Comparison of ENCODE assay signal across 15 cellular contexts in genomic region chrX:153474266-153474665, GRCh38. TPM values are rescaled to one million over a fixed set of nuclear protein-coding genes. Genes with fewer than 3 reads are reported as not detected.
DNase-seq lines count a peak whose midpoint lies in the region; ATAC-seq and TF ChIP-seq lines count a peak whose summit lies in the region.
"Had no signal": no experiment of that assay in that cellular context is flagged by ENCODE, and none has a peak within 500 bp of the region (broad histone marks: within the 10 kb centered on the region; RNA-seq: fewer than 3 reads in every experiment).

No MANE protein-coding gene starts in this region.

- H3K4me1 ChIP-seq in mesenchymal stem cell (ENCODE audit: control insufficient read depth, insufficient read depth, low read depth, low read length) (peaks cover 29% of the 10 kb centered on the region), vagina (peaks cover 31% of the 10 kb centered on the region)

- no peaks in the 10 kb centered on the region for H3K36me3 ChIP-seq in mesenchymal stem cell (ENCODE audit: control insufficient read depth in 1 of 2, insufficient read depth in 2 of 2, low read depth in 1 of 2, low read length in 2 of 2)
- H3K36me3 ChIP-seq in vagina: no peaks in the 10 kb centered on the region

- no peaks in the 10 kb centered on the region for H3K9me3 Mint-ChIP-seq in natural killer cell
- H3K9me3 Mint-ChIP-seq in natural killer cell treated with Interleukin-12 subunit alpha and Interleukin-12 subunit beta and Interleukin-15 and Interleukin-18, amount 100 ng/mL, for 72 hours: no peaks in the 10 kb centered on the region
- H3K9me3 Mint-ChIP-seq: activated naive CD4-positive, alpha-beta T cell treated with anti-CD3 and anti-CD28 coated beads, Interleukin-2, amount 50 U/mL, for 72 hours had no signal

- ATAC-seq in natural killer cell: no peak
- no peak for ATAC-seq in natural killer cell treated with Interleukin-12 subunit alpha and Interleukin-12 subunit beta and Interleukin-15 and Interleukin-18, amount 100 ng/mL, for 72 hours
- ATAC-seq in GM19397 (IDR thresholded peaks at IDR 0.05; ENCODE audit: unreplicated experiment): no peak
- no peak for ATAC-seq in HG03457 (IDR thresholded peaks at IDR 0.05; ENCODE audit: unreplicated experiment)
- ATAC-seq: activated naive CD4-positive, alpha-beta T cell treated with anti-CD3 and anti-CD28 coated beads, Interleukin-2, amount 50 U/mL, for 72 hours; stimulated activated naive CD8-positive, alpha-beta T cell treated with anti-CD3 and anti-CD28 coated beads, Interleukin-15, Interleukin-2, amounts not matched to agents 100 U/mL and 50 U/mL, for 24 hours had no signal

- no peak overlapping the region for H3K9ac ChIP-seq in mesenchymal stem cell (ENCODE audit: low read length)

- H3K27me3 ChIP-seq in mesenchymal stem cell (ENCODE audit: control insufficient read depth in 1 of 2, insufficient read depth in 1 of 2, low read length in 2 of 2): peaks cover 0 to 4% of the 10 kb centered on the region in 2 experiments
- H3K27me3 ChIP-seq in vagina: no peaks in the 10 kb centered on the region

- H3K23ac ChIP-seq in mesenchymal stem cell (ENCODE audit: low read length in 2 of 2): no peak overlapping the region

- H2BK12ac ChIP-seq in mesenchymal stem cell (ENCODE audit: low read length in 2 of 2): peak overlapping the region in 1 of 2 experiments; percentile 83

- H2BK15ac ChIP-seq in mesenchymal stem cell (ENCODE audit: low read depth, poor library complexity, severe bottlenecking): peak overlapping the region; percentile 23

- no peak overlapping the region for H2BK120ac ChIP-seq in mesenchymal stem cell (ENCODE audit: low read depth, low read length)

- H3K4me1 Mint-ChIP-seq in natural killer cell: no peaks in the 10 kb centered on the region
- peaks cover 0 to 10% of the 10 kb centered on the region in 2 donors for H3K4me1 Mint-ChIP-seq in natural killer cell treated with Interleukin-12 subunit alpha and Interleukin-12 subunit beta and Interleukin-15 and Interleukin-18, amount 100 ng/mL, for 72 hours (ENCODE audit: low read depth in 2 of 2)

- H3K27ac Mint-ChIP-seq in natural killer cell: peak overlapping the region in 1 of 2 donors; percentile 33
- H3K27ac Mint-ChIP-seq in natural killer cell treated with Interleukin-12 subunit alpha and Interleukin-12 subunit beta and Interleukin-15 and Interleukin-18, amount 100 ng/mL, for 72 hours: no peak overlapping the region
- H3K27ac Mint-ChIP-seq: activated naive CD4-positive, alpha-beta T cell treated with anti-CD3 and anti-CD28 coated beads, Interleukin-2, amount 50 U/mL, for 72 hours had no signal

- peaks cover 5% of the 10 kb centered on the region for H3K79me1 ChIP-seq in mesenchymal stem cell (replicated peaks; ENCODE audit: low read length, poor library complexity, severe bottlenecking)

- DNase-seq in natural killer cell (no peak), mesenchymal stem cell (no peak), vagina (ENCODE audit: extremely low spot score in 2 of 2) (no peak)
- DNase-seq in natural killer cell treated with Interleukin-12 subunit alpha and Interleukin-12 subunit beta and Interleukin-15 and Interleukin-18, amount 100 ng/mL, for 72 hours (ENCODE audit: low spot score): no peak
- DNase-seq: GDM1; kidney glomerular epithelial cell; NCI-H1436 treated with DMSO at 0.1 percent for 48 hours; NCI-H226; NK-92 treated with Interleukin-12 subunit alpha and Interleukin-12 subunit beta, amount 100 ng/mL, for 24 hours had no signal

- intact Hi-C loops in natural killer cell (cut with micrococcal nuclease): loop anchor here (5.0 kb wide), 1 partner anchor 33 kb away; no protein-coding TSS in a partner anchor
- intact Hi-C loops in vagina (cut with DNase I): loop anchor here (5.0 kb wide), 1 partner anchor 33 kb away; no protein-coding TSS in a partner anchor

- H3K4me3 ChIP-seq in mesenchymal stem cell (ENCODE audit: insufficient read depth in 1 of 2, low read depth in 1 of 2, low read length in 2 of 2) (no peak overlapping the region), vagina (peak overlapping the region in 1 of 2 donors; percentile 4)

- H3K4ac ChIP-seq in mesenchymal stem cell (ENCODE audit: low read depth in 1 of 2, low read length in 2 of 2): no peak overlapping the region

- H4K8ac ChIP-seq in mesenchymal stem cell (ENCODE audit: low read length): no peak overlapping the region

- H4K91ac ChIP-seq in mesenchymal stem cell (ENCODE audit: low read length): peak overlapping the region; percentile 86

- TF ChIP-seq CTCF in natural killer cell (IDR thresholded peaks at IDR 0.05): no peak
- TF ChIP-seq CTCF in vagina (IDR thresholded peaks at IDR 0.05): no peak

- 100% methylated on average over 3 of the region's 10 CpGs for WGBS in mesenchymal stem cell

- H3K4me3 Mint-ChIP-seq in natural killer cell: peak overlapping the region; percentile 42
- H3K4me3 Mint-ChIP-seq in natural killer cell treated with Interleukin-12 subunit alpha and Interleukin-12 subunit beta and Interleukin-15 and Interleukin-18, amount 100 ng/mL, for 72 hours: no peak overlapping the region

- no peak overlapping the region for H2BK5ac ChIP-seq in mesenchymal stem cell (ENCODE audit: low read depth, low read length, poor library complexity, severe bottlenecking)

- H2AK5ac ChIP-seq in mesenchymal stem cell (ENCODE audit: low read length, severe bottlenecking): no peak overlapping the region

- H3K9me3 ChIP-seq in mesenchymal stem cell (ENCODE audit: control insufficient read depth, low read length) (no peaks in the 10 kb centered on the region), vagina (no peaks in the 10 kb centered on the region)

- TF ChIP-seq POLR2A in vagina (IDR thresholded peaks at IDR 0.05): no peak

- no peak overlapping the region for H3K4me2 ChIP-seq in mesenchymal stem cell (ENCODE audit: low read length, poor library complexity, severe bottlenecking)

- no peaks in the 10 kb centered on the region for H3K27me3 Mint-ChIP-seq in natural killer cell (ENCODE audit: low read depth in 2 of 2)
- peaks cover 0 to 5% of the 10 kb centered on the region in 2 donors for H3K27me3 Mint-ChIP-seq in natural killer cell treated with Interleukin-12 subunit alpha and Interleukin-12 subunit beta and Interleukin-15 and Interleukin-18, amount 100 ng/mL, for 72 hours

- H3K27ac ChIP-seq in mesenchymal stem cell (ENCODE audit: low read length, poor library complexity, severe bottlenecking) (no peak overlapping the region), vagina (peak overlapping the region; percentile 53)

- H2AFZ ChIP-seq in mesenchymal stem cell (ENCODE audit: low read depth, low read length): no peak overlapping the region

- no peak overlapping the region for H3K14ac ChIP-seq in mesenchymal stem cell (ENCODE audit: low read length in 2 of 2)

- no peak overlapping the region for H3K18ac ChIP-seq in mesenchymal stem cell (ENCODE audit: low read depth in 1 of 2, low read length in 2 of 2)

- no peaks in the 10 kb centered on the region for H3K36me3 Mint-ChIP-seq in natural killer cell
- H3K36me3 Mint-ChIP-seq in natural killer cell treated with Interleukin-12 subunit alpha and Interleukin-12 subunit beta and Interleukin-15 and Interleukin-18, amount 100 ng/mL, for 72 hours: no peaks in the 10 kb centered on the region
- H3K36me3 Mint-ChIP-seq: activated naive CD4-positive, alpha-beta T cell treated with anti-CD3 and anti-CD28 coated beads, Interleukin-2, amount 50 U/mL, for 72 hours had no signal

RNA-seq across cellular contexts. Expression of gene HAUS7, which starts 3.9 kb away (rescaled TPM):
- total RNA-seq in natural killer cell: 10 to 100 TPM; 27.4 to 33.1 (median 31.9) TPM
- total RNA-seq in natural killer cell treated with Interleukin-12 subunit alpha and Interleukin-12 subunit beta and Interleukin-15 and Interleukin-18, amount 100 ng/mL, for 72 hours: 10 to 100 TPM; 39.0 to 70.6 TPM
- polyA plus RNA-seq in mesenchymal stem cell (2013, experiment 1 of 2): 6.9 TPM
- 7.2 TPM for polyA plus RNA-seq in mesenchymal stem cell (2013, experiment 2 of 2)
- 17.7 TPM for total RNA-seq in vagina

RNA-seq across cellular contexts. Expression of gene BGN, which starts 20.5 kb away (rescaled TPM):
- total RNA-seq in natural killer cell (not detected), vagina (106 TPM)
- total RNA-seq in natural killer cell treated with Interleukin-12 subunit alpha and Interleukin-12 subunit beta and Interleukin-15 and Interleukin-18, amount 100 ng/mL, for 72 hours: not detected
- polyA plus RNA-seq in mesenchymal stem cell (2013, experiment 1 of 2): 9.9 TPM
- polyA plus RNA-seq in mesenchymal stem cell (2013, experiment 2 of 2): 8.6 TPM
- total RNA-seq: activated naive CD4-positive, alpha-beta T cell treated with anti-CD3 and anti-CD28 coated beads, Interleukin-2, amount 50 U/mL, for 72 hours; mononuclear cell; T-helper 2 cell treated with Interferon-gamma antibody and Interleukin-4, amounts not matched to agents 100 ng/mL and 5 ng/mL, for 36 hours had no signal

RNA-seq across cellular contexts. Expression of gene TREX2, which starts 28.4 kb away (rescaled TPM):
- 1 to 10 TPM; 1.6 to 3.4 (median 3.1) TPM for total RNA-seq in natural killer cell
- total RNA-seq in natural killer cell treated with Interleukin-12 subunit alpha and Interleukin-12 subunit beta and Interleukin-15 and Interleukin-18, amount 100 ng/mL, for 72 hours: 1 to 10 TPM; 1.4 to 4.5 TPM
- polyA plus RNA-seq in mesenchymal stem cell (2013, experiment 1 of 2): 0.03 TPM
- polyA plus RNA-seq in mesenchymal stem cell (2013, experiment 2 of 2): 0.10 TPM
- total RNA-seq in vagina: 9.6 TPM

RNA-seq across cellular contexts. Expression of gene ATP2B3, which starts 43.2 kb away (rescaled TPM):
- total RNA-seq in natural killer cell (not detected), vagina (0.25 TPM)
- not detected for total RNA-seq in natural killer cell treated with Interleukin-12 subunit alpha and Interleukin-12 subunit beta and Interleukin-15 and Interleukin-18, amount 100 ng/mL, for 72 hours
- 0.06 TPM for polyA plus RNA-seq in mesenchymal stem cell (2013, experiment 1 of 2)
- not detected for polyA plus RNA-seq in mesenchymal stem cell (2013, experiment 2 of 2)
- total RNA-seq: activated naive CD4-positive, alpha-beta T cell treated with anti-CD3 and anti-CD28 coated beads, Interleukin-2, amount 50 U/mL, for 72 hours; mononuclear cell; T-helper 2 cell treated with Interferon-gamma antibody and Interleukin-4, amounts not matched to agents 100 ng/mL and 5 ng/mL, for 36 hours had no signal

Comparison
In these comparisons a context has a peak if more than half of its experiments do, and no peak if none do; other contexts are left out.
1. RNA of gene BGN, which starts 20.5 kb away (total RNA-seq): 106 TPM in vagina (single experiment); not detected in natural killer cell and not detected in natural killer cell treated with Interleukin-12 subunit alpha and Interleukin-12 subunit beta and Interleukin-15 and Interleukin-18, amount 100 ng/mL, for 72 hours; every median in the first group is over 100 times any median in the second.